ENCODE assay signal across 20 cellular contexts in the genomic region with DNA sequence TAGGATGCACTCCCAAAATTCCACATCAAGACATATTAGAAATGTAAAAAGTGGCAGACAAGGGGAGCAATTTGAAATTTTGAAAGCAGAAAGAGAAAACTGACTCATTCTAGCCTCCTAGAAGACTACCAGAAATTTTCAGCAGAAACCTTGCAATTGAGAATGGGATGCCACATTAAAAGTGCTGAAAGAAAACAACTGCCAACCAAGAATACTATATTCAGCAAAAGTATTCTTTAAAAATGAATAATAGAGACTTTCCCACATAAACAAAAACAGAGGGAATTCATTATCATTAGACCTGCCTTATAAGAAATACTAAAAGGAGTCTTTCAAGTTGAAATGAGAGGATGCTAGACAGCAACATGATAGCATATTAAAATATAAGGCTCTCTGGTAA.
DNase-seq lines count a peak whose midpoint lies in the region; ATAC-seq and TF ChIP-seq lines count a peak whose summit lies in the region.
"Had no signal": no experiment of that assay in that cellular context is flagged by ENCODE, and none has a peak within 500 bp of the region (broad histone marks: within the 10 kb centered on the region; RNA-seq: fewer than 3 reads in every experiment).

No MANE protein-coding gene starts in this region.

- DNase-seq in Caki2 (ENCODE audit: low read depth) (peak; percentile 2), OCI-M1 (lab: John Stamatoyannopoulos, UW) (peak; percentile 7), astrocyte of the spinal cord (ENCODE audit: low read depth, low spot score) (peak; percentile 22), cerebellar nuclear complex (lab: John Stamatoyannopoulos, UW) (no peak), middle frontal gyrus (ENCODE audit: extremely low spot score, low spot score) (no peak)
- DNase-seq: 8988T; ACHN; BE2C; C1 segment of cervical spinal cord; Calu3; CD4-positive, alpha-beta memory T cell; CD4-positive, CD25-positive, alpha-beta regulatory T cell; CD8-positive, alpha-beta memory T cell; COR-L47; DMS79 treated with DMSO at 0.1 percent for 48 hours; GF-D8 had no signal

- H3K27ac ChIP-seq in HEK293 (ENCODE audit: extremely low read depth, low read depth, low read length) = no peak overlapping the region
- H3K27ac ChIP-seq: BLaER1 had no signal

- H3K4me1 ChIP-seq in HEK293 (ENCODE audit: control insufficient read depth, insufficient read depth, low read length) = no peaks in the 10 kb centered on the region
- H3K4me1 ChIP-seq: BE2C, BLaER1 had no signal

- CTCF ChIA-PET in HEK293 (lab: Yijun Ruan, JAX) = interaction anchor here (0.6 to 2.1 kb wide), 11 partner anchors 11 to 800 kb away, joined by 3 to 10 read pairs (median 4); no protein-coding TSS in a partner anchor

- ATAC-seq in GM19467 (IDR thresholded peaks at IDR 0.05; ENCODE audit: unreplicated experiment) = no peak
- ATAC-seq in GM19023 (IDR thresholded peaks at IDR 0.05; ENCODE audit: unreplicated experiment) = no peak

- H3K36me3 ChIP-seq in HEK293 (ENCODE audit: control insufficient read depth in 2 of 2, insufficient read depth in 1 of 2, low read length in 2 of 2) = no peaks in the 10 kb centered on the region
- H3K36me3 ChIP-seq: BE2C, BLaER1 had no signal

- in situ Hi-C loops in Caki2 (cut with HindIII; ENCODE audit: low pct_unique_long_range_greater_than_20kb, low sequenced_read_pairs) (no loop called here), astrocyte of the spinal cord (cut with HindIII; ENCODE audit: low sequenced_read_pairs) (no loop called here)

- TF ChIP-seq CTCF in HEK293 (tag by site-specific recombination; IDR thresholded peaks at IDR 0.05) (no peak), astrocyte of the spinal cord (IDR thresholded peaks at IDR 0.05; ENCODE audit: low read depth, low read length) (no peak)

- POLR2A ChIA-PET in HEK293 (lab: Yijun Ruan, JAX) = no interaction called here

- no peak overlapping the region for H3K4me3 ChIP-seq in HEK293 (ENCODE audit: low read depth, low read length)
- no peak overlapping the region for H3K4me3 ChIP-seq in astrocyte of the spinal cord (ENCODE audit: low read depth, low read length)
- H3K4me3 ChIP-seq: BLaER1 had no signal

- H3K9me3 ChIP-seq in HEK293 (ENCODE audit: control insufficient read depth, insufficient read depth, low read depth, low read length) = no peaks in the 10 kb centered on the region
- H3K9me3 ChIP-seq: BE2C had no signal

TF ChIP-seq in HEK293, 187 proteins besides CTCF, POLR2A, EP300 and RAD21:
- TF ChIP-seq SETDB1 (IDR thresholded peaks at IDR 0.05; ENCODE audit: insufficient read length, low read length) (peak; percentile 94), ZNF140 (tag by site-specific recombination; IDR thresholded peaks at IDR 0.05) (no peak)

Comparison
In these comparisons a context has a peak if more than half of its experiments do, and no peak if none do; other contexts are left out.
1. DNase-seq: peak in Caki2 (single experiment), OCI-M1 (single experiment) and astrocyte of the spinal cord (single experiment); none in cerebellar nuclear complex (0 of 2) and middle frontal gyrus (single experiment).